Comparison of ENCODE assay signal across 20 cellular contexts in genomic region chr9:124854822-124855221, GRCh38. TPM values are rescaled to one million over a fixed set of nuclear protein-coding genes. Genes with fewer than 3 reads are reported as not detected.
DNase-seq lines count a peak whose midpoint lies in the region; ATAC-seq, FAIRE-seq and TF ChIP-seq lines count a peak whose summit lies in the region.
"Had no signal": no experiment of that assay in that cellular context is flagged by ENCODE, and none has a peak within 500 bp of the region (broad histone marks: within the 10 kb centered on the region; RNA-seq: fewer than 3 reads in every experiment).

No MANE protein-coding gene starts in this region.

- TF ChIP-seq CTCF in endodermal cell (conservative IDR thresholded peaks at IDR 0.05) (no peak), kidney (IDR thresholded peaks at IDR 0.05; ENCODE audit: borderline replicate concordance, extremely low read depth, insufficient read depth) (no peak)

- H3K4me3 ChIP-seq in SK-N-MC (no peak overlapping the region), endodermal cell (ENCODE audit: low read length) (no peak overlapping the region), kidney (ENCODE audit: low read length in 2 of 2) (no peak overlapping the region)
- H3K4me3 ChIP-seq: left ventricle myocardium inferior, psoas muscle, stomach, vagina had no signal

- no peaks in the 10 kb centered on the region for H3K27me3 ChIP-seq in endodermal cell (ENCODE audit: control insufficient read depth, insufficient read depth, low read length, poor library complexity, severe bottlenecking)
- H3K27me3 ChIP-seq: stomach, vagina had no signal

- H3K36me3 Mint-ChIP-seq in activated naive CD8-positive, alpha-beta T cell, result peaks cover 5% of the 10 kb centered on the region
- peaks cover 32% of the 10 kb centered on the region for H3K36me3 Mint-ChIP-seq in activated naive CD8-positive, alpha-beta T cell treated with anti-CD3 and anti-CD28 coated beads for 36 hours
- peaks cover 27% of the 10 kb centered on the region for H3K36me3 Mint-ChIP-seq in endodermal cell (ENCODE audit: low read depth)

- H3K4me1 Mint-ChIP-seq in activated naive CD8-positive, alpha-beta T cell (ENCODE audit: low read depth), result peaks cover 26% of the 10 kb centered on the region
- peaks cover 29% of the 10 kb centered on the region for H3K4me1 Mint-ChIP-seq in activated naive CD8-positive, alpha-beta T cell treated with anti-CD3 and anti-CD28 coated beads for 36 hours
- peaks cover 11% of the 10 kb centered on the region for H3K4me1 Mint-ChIP-seq in endodermal cell

- intact Hi-C loops in kidney (cut with DNase I), result loop anchor here (5.0 kb wide), 1 partner anchor 78 kb away; the partner anchor contains the start of gene OLFML2A

- H3K36me3 ChIP-seq in SK-N-MC (ENCODE audit: insufficient read depth, low read length) (peaks cover 32% of the 10 kb centered on the region), endodermal cell (ENCODE audit: control insufficient read depth, insufficient read depth, low read length) (peaks cover 29% of the 10 kb centered on the region), kidney (ENCODE audit: control insufficient read depth in 1 of 2, insufficient read depth in 2 of 2, low read length in 2 of 2) (peaks cover 11 to 24% of the 10 kb centered on the region in 2 donors)

- no peak for DNase-seq in activated naive CD8-positive, alpha-beta T cell treated with anti-CD3 and anti-CD28 coated beads for 36 hours
- DNase-seq in SK-N-MC (ENCODE audit: low read depth, low spot score) (no peak), endodermal cell (no peak), NCI-H2029 (lab: John Stamatoyannopoulos, UW) (no peak), HT-29 (ENCODE audit: low spot score) (no peak), kidney (no peak)
- DNase-seq: activated CD8-positive, alpha-beta memory T cell treated with anti-CD3 and anti-CD28 coated beads, Interleukin-2, amount 50 U/mL, for 4 hours; AML-193; DMS79; left ventricle myocardium inferior; NCI-H1694 treated with DMSO at 0.1 percent for 48 hours; psoas muscle; stomach had no signal

- peaks cover 2% of the 10 kb centered on the region for H3K27me3 Mint-ChIP-seq in activated naive CD8-positive, alpha-beta T cell
- H3K27me3 Mint-ChIP-seq in activated naive CD8-positive, alpha-beta T cell treated with anti-CD3 and anti-CD28 coated beads for 36 hours, result peaks cover 7% of the 10 kb centered on the region
- peaks cover 1% of the 10 kb centered on the region for H3K27me3 Mint-ChIP-seq in endodermal cell (ENCODE audit: insufficient read depth)

- 87 to 94% methylated on average over 5 to 7 of the region's 7 CpGs for WGBS in endodermal cell (ENCODE audit: insufficient coverage in 1 of 2, insufficient read length in 1 of 2), 2 experiments

- peak overlapping the region; percentile 60; the same call in 1 of the 2 replicates for H3K27ac ChIP-seq in SK-N-MC
- no peak overlapping the region for H3K27ac ChIP-seq in endodermal cell (ENCODE audit: low read depth, low read length)
- H3K27ac ChIP-seq in kidney (ENCODE audit: low read depth in 2 of 2, low read length in 2 of 2), result no peak overlapping the region
- H3K27ac ChIP-seq: KMS-11, left ventricle myocardium inferior, psoas muscle, stomach, vagina had no signal

- H3K9me3 ChIP-seq in SK-N-MC (ENCODE audit: low read depth, low read length) (no peaks in the 10 kb centered on the region), endodermal cell (ENCODE audit: control insufficient read depth, low read length) (no peaks in the 10 kb centered on the region), kidney (ENCODE audit: control insufficient read depth in 1 of 2, low read length in 2 of 2) (no peaks in the 10 kb centered on the region)
- H3K9me3 ChIP-seq: left ventricle myocardium inferior, psoas muscle, stomach, vagina had no signal

- H3K27ac Mint-ChIP-seq in activated naive CD8-positive, alpha-beta T cell, result peak overlapping the region; percentile 66
- no peak overlapping the region for H3K27ac Mint-ChIP-seq in activated naive CD8-positive, alpha-beta T cell treated with anti-CD3 and anti-CD28 coated beads for 36 hours
- H3K27ac Mint-ChIP-seq in endodermal cell, result peak overlapping the region; percentile 3

- ATAC-seq in HG02623 (IDR thresholded peaks at IDR 0.05; ENCODE audit: unreplicated experiment), result no peak
- ATAC-seq: psoas muscle had no signal

- H3K4me3 Mint-ChIP-seq in activated naive CD8-positive, alpha-beta T cell, result peak overlapping the region; percentile 51
- H3K4me3 Mint-ChIP-seq in activated naive CD8-positive, alpha-beta T cell treated with anti-CD3 and anti-CD28 coated beads for 36 hours, result no peak overlapping the region
- H3K4me3 Mint-ChIP-seq in endodermal cell, result no peak overlapping the region

- FAIRE-seq in kidney (lab: Jason Lieb, UNC), result no peak
- FAIRE-seq: GM19239 had no signal

- H3K9ac ChIP-seq in SK-N-MC (ENCODE audit: insufficient read length) (no peak overlapping the region), endodermal cell (ENCODE audit: extremely low read depth, low read length, poor library complexity, severe bottlenecking) (no peak overlapping the region), kidney (ENCODE audit: low read length in 2 of 2) (no peak overlapping the region)
- H3K9ac ChIP-seq: KMS-11 had no signal

- no peaks in the 10 kb centered on the region for H3K9me3 Mint-ChIP-seq in activated naive CD8-positive, alpha-beta T cell (ENCODE audit: low read depth)
- no peaks in the 10 kb centered on the region for H3K9me3 Mint-ChIP-seq in activated naive CD8-positive, alpha-beta T cell treated with anti-CD3 and anti-CD28 coated beads for 36 hours
- no peaks in the 10 kb centered on the region for H3K9me3 Mint-ChIP-seq in endodermal cell

- H3K4me1 ChIP-seq in endodermal cell (ENCODE audit: control insufficient read depth, insufficient read depth, low read length) (peaks cover 2% of the 10 kb centered on the region), kidney (ENCODE audit: control insufficient read depth in 1 of 2, insufficient read depth in 1 of 2, low read depth in 1 of 2, low read length in 2 of 2) (peaks cover 0 to 10% of the 10 kb centered on the region in 2 donors)

RNA-seq across cellular contexts. Expression of gene WDR38, which starts 1.6 kb away (rescaled TPM):
- total RNA-seq in activated naive CD8-positive, alpha-beta T cell treated with anti-CD3 and anti-CD28 coated beads for 36 hours, result not detected
- total RNA-seq in endodermal cell (not detected), kidney (0.31 TPM)
- not detected for polyA plus RNA-seq in endodermal cell (2013, experiment 1 of 2)
- not detected for polyA plus RNA-seq in endodermal cell (2013, experiment 2 of 2)
- total RNA-seq in HT-29 (2014; rRNA removed; shearing (Covaris generic)), result not detected in 2 replicates
- not detected for polyA plus RNA-seq in kidney (ENCODE audit: insufficient read depth, low read depth, low replicate concordance)
- total RNA-seq: cardiac septum, left ventricle myocardium inferior, NCI-H460, psoas muscle, stomach, vagina had no signal
- polyA plus RNA-seq: stomach had no signal

RNA-seq across cellular contexts. Expression of gene RPL35, which starts 6.9 kb away (rescaled TPM):
- 1,000 to 10,000 TPM; 2,220 to 2,231 TPM for total RNA-seq in activated naive CD8-positive, alpha-beta T cell treated with anti-CD3 and anti-CD28 coated beads for 36 hours
- total RNA-seq in endodermal cell (1,000 to 10,000 TPM; 1,507 to 1,578 TPM), kidney (910 TPM)
- polyA plus RNA-seq in endodermal cell (2013, experiment 1 of 2), result 1,782 TPM
- polyA plus RNA-seq in endodermal cell (2013, experiment 2 of 2), result 1,780 TPM
- total RNA-seq in HT-29 (2014; rRNA removed; shearing (Covaris generic)), result 3,028 and 3,073 TPM in 2 replicates
- polyA plus RNA-seq in kidney (ENCODE audit: insufficient read depth, low read depth, low replicate concordance), result 2,355 TPM

RNA-seq across cellular contexts. Expression of gene ARPC5L, which starts 7.1 kb away (rescaled TPM):
- total RNA-seq in activated naive CD8-positive, alpha-beta T cell treated with anti-CD3 and anti-CD28 coated beads for 36 hours, result 100 to 1,000 TPM; 102 to 104 TPM
- total RNA-seq in endodermal cell (10 to 100 TPM; 50.9 to 51.4 TPM), kidney (31.7 TPM)
- 34.2 TPM for polyA plus RNA-seq in endodermal cell (2013, experiment 1 of 2)
- polyA plus RNA-seq in endodermal cell (2013, experiment 2 of 2), result 34.9 TPM
- 66.9 and 76.1 TPM in 2 replicates for total RNA-seq in HT-29 (2014; rRNA removed; shearing (Covaris generic))
- polyA plus RNA-seq in kidney (ENCODE audit: insufficient read depth, low read depth, low replicate concordance), result 52.7 TPM
